8 cellular contexts compared by ENCODE assay signal in genomic region chr2:20509766-20510490, GRCh38.
DNase-seq lines count a peak whose midpoint lies in the region; ATAC-seq and TF ChIP-seq lines count a peak whose summit lies in the region.

No MANE protein-coding gene starts in this region.

- H3K4me3 ChIP-seq in Caco-2 (ENCODE audit: low read depth, low read length) = no peak overlapping the region
- H3K4me3 ChIP-seq in KMS-11 (IDR thresholded peaks at IDR 0.05; ENCODE audit: insufficient read depth, low read depth, low read length) = no peak overlapping the region
- H3K4me3 ChIP-seq in kidney epithelial cell (ENCODE audit: low read depth, low read length) = no peak overlapping the region

- H3K27me3 ChIP-seq in Caco-2 (replicated peaks; ENCODE audit: control insufficient read depth, insufficient read depth, low read length) (no peaks in the 10 kb centered on the region), KMS-11 (ENCODE audit: insufficient read depth, low read depth) (no peaks in the 10 kb centered on the region), kidney epithelial cell (ENCODE audit: control insufficient read depth, insufficient read depth, low read length) (no peaks in the 10 kb centered on the region)

- H3K9ac ChIP-seq in KMS-11 = no peak overlapping the region; the same call in 1 of the 2 replicates

- H3K27ac Mint-ChIP-seq in Caco-2 (ENCODE audit: unreplicated experiment) = no peak overlapping the region

- H3K79me2 ChIP-seq in KMS-11 (ENCODE audit: insufficient read depth, low read depth) = no peaks in the 10 kb centered on the region

- POLR2A ChIA-PET in Caco-2 (lab: Charles Lee) = interaction anchor here (0.6 to 1.2 kb wide), 5 partner anchors 13 to 158 kb away, joined by 3 to 7 read pairs (median 5); partner anchors contain the start of gene RHOB

- intact Hi-C loops in Caco-2 (cut with micrococcal nuclease; ENCODE audit: unreplicated experiment) = loop anchor here (2.0 kb wide), 1 partner anchor 15 kb away; no protein-coding TSS in a partner anchor

- H3K4me1 ChIP-seq in Caco-2 = no peaks in the 10 kb centered on the region
- peaks cover 54% of the 10 kb centered on the region for H3K4me1 ChIP-seq in KMS-11 (ENCODE audit: low read depth, poor library complexity, severe bottlenecking)

- H3K27me3 Mint-ChIP-seq in Caco-2 (ENCODE audit: insufficient read depth, unreplicated experiment) = no peaks in the 10 kb centered on the region

- H3K36me3 ChIP-seq in Caco-2 (ENCODE audit: control insufficient read depth, insufficient read depth, low read length) = no peaks in the 10 kb centered on the region
- no peaks in the 10 kb centered on the region for H3K36me3 ChIP-seq in KMS-11 (ENCODE audit: insufficient read depth)
- H3K36me3 ChIP-seq in kidney epithelial cell (ENCODE audit: control insufficient read depth, insufficient read depth, low read length) = no peaks in the 10 kb centered on the region

- H3K9me3 ChIP-seq in Caco-2 = no peaks in the 10 kb centered on the region

- CTCF ChIA-PET in Caco-2 (lab: Charles Lee) = interaction anchor here (0.6 to 1.2 kb wide), 5 partner anchors 9 to 133 kb away, joined by 3 to 9 read pairs (median 3); no protein-coding TSS in a partner anchor

- H3K4me2 ChIP-seq in KMS-11 = peak overlapping the region; percentile 43; the same call in 1 of the 2 replicates

- H3K9me3 Mint-ChIP-seq in Caco-2 (ENCODE audit: unreplicated experiment) = peaks cover 4% of the 10 kb centered on the region

- H2AFZ ChIP-seq in KMS-11 (ENCODE audit: low read depth) = peak overlapping the region; percentile 67

- no peaks in the 10 kb centered on the region for H3K36me3 Mint-ChIP-seq in Caco-2 (ENCODE audit: insufficient read depth, unreplicated experiment)

- no TSS peak for BruUV-seq in Caco-2 (replicated peaks; lab: Mats Ljungman, UMichigan)

- H4K20me1 ChIP-seq in KMS-11 (ENCODE audit: insufficient read depth) = no peaks in the 10 kb centered on the region

- DNase-seq in Caco-2 (peak; percentile 72 to 85), SK-N-DZ (ENCODE audit: low spot score) (peak; percentile 66), kidney epithelial cell (ENCODE audit: low read depth) (peak; percentile 61), pons (ENCODE audit: low spot score) (no peak), OCI-M2 (lab: John Stamatoyannopoulos, UW; ENCODE audit: unreplicated experiment) (no peak), foreskin melanocyte (no peak)

- H3K4me3 Mint-ChIP-seq in Caco-2 (ENCODE audit: unreplicated experiment) = peak overlapping the region; percentile 18

- peaks cover 7% of the 10 kb centered on the region for H3K4me1 Mint-ChIP-seq in Caco-2 (ENCODE audit: low read depth, unreplicated experiment)

- TF ChIP-seq CTCF in Caco-2 (IDR thresholded peaks at IDR 0.05; ENCODE audit: insufficient read depth in 1 of 2, low read depth in 1 of 2, low read length in 1 of 2, severe bottlenecking in 1 of 2, unreplicated experiment in 1 of 2) (no peak), KMS-11 (conservative IDR thresholded peaks at IDR 0.05; ENCODE audit: low read depth, low read length) (no peak), kidney epithelial cell (IDR thresholded peaks at IDR 0.05; ENCODE audit: insufficient read depth, low read length, poor library complexity, severe bottlenecking) (no peak)

- H3K27ac ChIP-seq in KMS-11 = peak overlapping the region; percentile 23; the same call in 1 of the 2 replicates

- no peak for ATAC-seq in GM19397 (IDR thresholded peaks at IDR 0.05; ENCODE audit: unreplicated experiment)

Comparison
In these comparisons a context has a peak if more than half of its experiments do, and no peak if none do; other contexts are left out.
1. DNase-seq: peak in Caco-2 (2 of 2), SK-N-DZ (single experiment) and kidney epithelial cell (single experiment); none in pons (single experiment), OCI-M2 (single experiment) and foreskin melanocyte (single experiment).